In genomic region chr1:155976913-155977606, GRCh38 we compare ENCODE assay signal across 8 cellular contexts. TPM values are rescaled to one million over a fixed set of nuclear protein-coding genes. Genes with fewer than 3 reads are reported as not detected.
DNase-seq lines count a peak whose midpoint lies in the region; ATAC-seq and TF ChIP-seq lines count a peak whose summit lies in the region.

No MANE protein-coding gene starts in this region.

- CTCF ChIA-PET in activated CD4-positive, alpha-beta T cell treated with anti-CD3 and anti-CD28 coated beads for 36 hours (lab: Charles Lee): interaction anchor here (0.6 to 3.5 kb wide), 16 partner anchors 10 to 653 kb away, joined by 3 to 27 read pairs (median 4); partner anchors contain the start of genes KHDC4 and SSR2

- intact Hi-C loops in activated CD4-positive, alpha-beta T cell treated with anti-CD3 and anti-CD28 coated beads for 36 hours (cut with DNase I, micrococcal nuclease): loop anchor here (1.0 to 5.0 kb wide), 7 partner anchors 30 to 700 kb away; partner anchors contain the start of genes DAP3 (in 1 of the 2), GON4L (in 1 of the 2), HCN3 (in 1 of the 2) and RIT1 (in 1 of the 2)
- intact Hi-C loops in activated CD4-positive, alpha-beta T cell treated with anti-CD3 and anti-CD28 coated beads, Interleukin-2, amount 10 ng/mL, durations not matched to agents 24 days and 14 days (cut with micrococcal nuclease): loop anchor here (1.0 to 5.0 kb wide), 4 partner anchors 31 to 120 kb away; partner anchors contain the start of genes GON4L, KHDC4, LAMTOR2 and SYT11
- intact Hi-C loops in gastrocnemius medialis (cut with DNase I; ENCODE audit: low total_unique reads): no loop called here

- no peaks in the 10 kb centered on the region for H3K27me3 ChIP-seq in gastrocnemius medialis

- no peaks in the 10 kb centered on the region for H3K9me3 Mint-ChIP-seq in activated CD4-positive, alpha-beta T cell treated with anti-CD3 and anti-CD28 coated beads for 36 hours (ENCODE audit: low read depth)
- no peaks in the 10 kb centered on the region for H3K9me3 Mint-ChIP-seq in activated CD4-positive, alpha-beta T cell treated with anti-CD3 and anti-CD28 coated beads, Interleukin-2, amount 10 ng/mL, durations not matched to agents 24 days and 14 days

- in situ Hi-C loops in gastrocnemius medialis (cut with MboI; ENCODE audit: low sequenced_read_pairs in 4 of 4): no loop called here

- H3K36me3 ChIP-seq in gastrocnemius medialis: no peaks in the 10 kb centered on the region

- peaks cover 68% of the 10 kb centered on the region for H3K4me1 Mint-ChIP-seq in activated CD4-positive, alpha-beta T cell treated with anti-CD3 and anti-CD28 coated beads for 36 hours
- peaks cover 76% of the 10 kb centered on the region for H3K4me1 Mint-ChIP-seq in activated CD4-positive, alpha-beta T cell treated with anti-CD3 and anti-CD28 coated beads, Interleukin-2, amount 10 ng/mL, durations not matched to agents 24 days and 14 days

- peak; percentile 10 for ATAC-seq in activated CD4-positive, alpha-beta T cell treated with anti-CD3 and anti-CD28 coated beads for 36 hours
- ATAC-seq in gastrocnemius medialis: no peak
- no peak for ATAC-seq in HG03135 (IDR thresholded peaks at IDR 0.05; ENCODE audit: unreplicated experiment)
- no peak for ATAC-seq in GM18505 (IDR thresholded peaks at IDR 0.05; ENCODE audit: unreplicated experiment)

- TF ChIP-seq CTCF in fibroblast of villous mesenchyme (IDR thresholded peaks at IDR 0.05; ENCODE audit: insufficient read depth, low read depth, low read length): no peak
- TF ChIP-seq CTCF in gastrocnemius medialis (IDR thresholded peaks at IDR 0.05 in 4 of 5, conservative IDR thresholded peaks at IDR 0.05 in 1 of 5): no peak

- H3K4me3 ChIP-seq in fibroblast of villous mesenchyme (ENCODE audit: low read depth, low read length) (peak overlapping the region; percentile 89), gastrocnemius medialis (peak overlapping the region; percentile 84 to 97 (median 92))

- POLR2A ChIA-PET in activated CD4-positive, alpha-beta T cell treated with anti-CD3 and anti-CD28 coated beads for 36 hours (lab: Charles Lee): interaction anchor here (0.7 to 6.5 kb wide), 11 partner anchors 10 to 236 kb away, joined by 3 to 62 read pairs (median 6); partner anchors contain the start of genes KHDC4, PMF1, SLC25A44 and SYT11

- DNase-seq in activated CD4-positive, alpha-beta T cell treated with anti-CD3 and anti-CD28 coated beads for 36 hours: peak; percentile 54
- no peak for DNase-seq in activated CD4-positive, alpha-beta T cell treated with anti-CD3 and anti-CD28 coated beads, Interleukin-2, amount 50 U/mL, for 4 hours
- DNase-seq in activated CD4-positive, alpha-beta T cell treated with anti-CD3 and anti-CD28 coated beads, Interleukin-2, amount 10 ng/mL, durations not matched to agents 24 days and 14 days: peak; percentile 75
- no peak for DNase-seq in fibroblast of villous mesenchyme (ENCODE audit: low read depth)
- no peak for DNase-seq in gastrocnemius medialis
- DNase-seq in NCI-H1930 (lab: John Stamatoyannopoulos, UW): no peak

- peak overlapping the region; percentile 87 to 97 (median 93) for H3K27ac ChIP-seq in gastrocnemius medialis

- H3K9me3 ChIP-seq in gastrocnemius medialis: no peaks in the 10 kb centered on the region

- H3K4me3 Mint-ChIP-seq in activated CD4-positive, alpha-beta T cell treated with anti-CD3 and anti-CD28 coated beads for 36 hours: peak overlapping the region; percentile 100
- peak overlapping the region; percentile 99 for H3K4me3 Mint-ChIP-seq in activated CD4-positive, alpha-beta T cell treated with anti-CD3 and anti-CD28 coated beads, Interleukin-2, amount 10 ng/mL, durations not matched to agents 24 days and 14 days

- H3K27ac Mint-ChIP-seq in activated CD4-positive, alpha-beta T cell treated with anti-CD3 and anti-CD28 coated beads for 36 hours: peak overlapping the region; percentile 96
- peak overlapping the region; percentile 92 for H3K27ac Mint-ChIP-seq in activated CD4-positive, alpha-beta T cell treated with anti-CD3 and anti-CD28 coated beads, Interleukin-2, amount 10 ng/mL, durations not matched to agents 24 days and 14 days

- H3K27me3 Mint-ChIP-seq in activated CD4-positive, alpha-beta T cell treated with anti-CD3 and anti-CD28 coated beads for 36 hours: no peaks in the 10 kb centered on the region
- no peaks in the 10 kb centered on the region for H3K27me3 Mint-ChIP-seq in activated CD4-positive, alpha-beta T cell treated with anti-CD3 and anti-CD28 coated beads, Interleukin-2, amount 10 ng/mL, durations not matched to agents 24 days and 14 days

- H3K36me3 Mint-ChIP-seq in activated CD4-positive, alpha-beta T cell treated with anti-CD3 and anti-CD28 coated beads for 36 hours (ENCODE audit: low read depth): peaks cover 49% of the 10 kb centered on the region
- peaks cover 55% of the 10 kb centered on the region for H3K36me3 Mint-ChIP-seq in activated CD4-positive, alpha-beta T cell treated with anti-CD3 and anti-CD28 coated beads, Interleukin-2, amount 10 ng/mL, durations not matched to agents 24 days and 14 days (ENCODE audit: low read depth)

- TF ChIP-seq POLR2A in gastrocnemius medialis (IDR thresholded peaks at IDR 0.05) (no peak), GM18505 (IDR thresholded peaks at IDR 0.05; ENCODE audit: borderline replicate concordance, extremely low read depth, insufficient read depth, insufficient read length) (no peak)

- peaks cover 81 to 88% of the 10 kb centered on the region in 2 donors for H3K4me1 ChIP-seq in gastrocnemius medialis

RNA-seq across cellular contexts. Expression of gene ARHGEF2, which starts 1.3 kb away (rescaled TPM):
- 100 to 1,000 TPM; 135 to 216 TPM for total RNA-seq in activated CD4-positive, alpha-beta T cell treated with anti-CD3 and anti-CD28 coated beads for 36 hours
- 189 and 198 TPM in 2 replicates for total RNA-seq in activated CD4-positive, alpha-beta T cell treated with anti-CD3 and anti-CD28 coated beads, Interleukin-2, amount 10 ng/mL, durations not matched to agents 24 days and 14 days
- total RNA-seq in fibroblast of villous mesenchyme: 137 and 146 TPM in 2 replicates
- total RNA-seq in gastrocnemius medialis: 10 to 100 TPM; 13.6 to 27.3 (median 26.4) TPM

RNA-seq across cellular contexts. Expression of gene RXFP4, which starts 35.6 kb away (rescaled TPM):
- not detected for total RNA-seq in activated CD4-positive, alpha-beta T cell treated with anti-CD3 and anti-CD28 coated beads for 36 hours
- not detected in 2 replicates for total RNA-seq in activated CD4-positive, alpha-beta T cell treated with anti-CD3 and anti-CD28 coated beads, Interleukin-2, amount 10 ng/mL, durations not matched to agents 24 days and 14 days
- total RNA-seq in fibroblast of villous mesenchyme (not detected in 2 replicates), gastrocnemius medialis (not detected)

RNA-seq across cellular contexts. Expression of gene KHDC4, which starts 42.8 kb away (rescaled TPM):
- 10 to 100 TPM; 68.7 to 97.5 TPM for total RNA-seq in activated CD4-positive, alpha-beta T cell treated with anti-CD3 and anti-CD28 coated beads for 36 hours
- 82.9 and 92.2 TPM in 2 replicates for total RNA-seq in activated CD4-positive, alpha-beta T cell treated with anti-CD3 and anti-CD28 coated beads, Interleukin-2, amount 10 ng/mL, durations not matched to agents 24 days and 14 days
- total RNA-seq in fibroblast of villous mesenchyme (23.8 and 42.7 TPM in 2 replicates), gastrocnemius medialis (10 to 100 TPM; 18.2 to 46.3 (median 26.3) TPM)

RNA-seq across cellular contexts. Expression of gene SSR2, which starts 43.7 kb away (rescaled TPM):
- 100 to 1,000 TPM; 143 to 197 TPM for total RNA-seq in activated CD4-positive, alpha-beta T cell treated with anti-CD3 and anti-CD28 coated beads for 36 hours
- total RNA-seq in activated CD4-positive, alpha-beta T cell treated with anti-CD3 and anti-CD28 coated beads, Interleukin-2, amount 10 ng/mL, durations not matched to agents 24 days and 14 days: 175 and 176 TPM in 2 replicates
- 381 and 386 TPM in 2 replicates for total RNA-seq in fibroblast of villous mesenchyme
- 100 to 1,000 TPM in 2 of 4 donors, 10 to 100 TPM in 2; 70.6 to 118 (median 108) TPM for total RNA-seq in gastrocnemius medialis

Comparison
In these comparisons a context has a peak if more than half of its experiments do, and no peak if none do; other contexts are left out.
1. DNase-seq: peak in activated CD4-positive, alpha-beta T cell treated with anti-CD3 and anti-CD28 coated beads for 36 hours (single experiment) and activated CD4-positive, alpha-beta T cell treated with anti-CD3 and anti-CD28 coated beads, Interleukin-2, amount 10 ng/mL, durations not matched to agents 24 days and 14 days (single experiment); none in activated CD4-positive, alpha-beta T cell treated with anti-CD3 and anti-CD28 coated beads, Interleukin-2, amount 50 U/mL, for 4 hours (0 of 2), fibroblast of villous mesenchyme (single experiment), gastrocnemius medialis (0 of 2) and NCI-H1930 (0 of 2).